In the genomic region with DNA sequence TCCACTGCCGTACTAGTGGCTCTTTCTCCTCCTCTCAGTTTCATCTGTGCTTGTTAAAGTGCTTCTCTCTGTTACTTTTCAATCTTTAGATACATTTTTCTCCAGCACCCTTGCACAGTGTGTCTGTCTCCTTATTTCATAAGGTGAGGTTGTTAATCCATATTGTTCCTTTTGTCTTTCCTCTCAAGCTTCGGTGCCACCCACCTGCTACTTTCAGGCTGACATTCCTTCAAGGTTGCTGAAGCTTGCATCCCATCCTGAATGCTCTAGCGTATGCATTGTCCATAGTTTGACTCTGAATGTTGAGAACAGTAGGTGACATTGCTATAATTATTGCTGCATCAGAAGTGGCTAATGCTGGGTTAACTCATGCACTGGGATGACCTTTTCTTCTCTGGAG, we compare ENCODE assay signal across 2 cellular contexts.
TF ChIP-seq lines count a peak whose summit lies in the region.

No MANE protein-coding gene starts in this region.

TF ChIP-seq in GM23338, 12 proteins besides CTCF, POLR2A, EP300 and RAD21:
- TF ChIP-seq, protein P1, sequence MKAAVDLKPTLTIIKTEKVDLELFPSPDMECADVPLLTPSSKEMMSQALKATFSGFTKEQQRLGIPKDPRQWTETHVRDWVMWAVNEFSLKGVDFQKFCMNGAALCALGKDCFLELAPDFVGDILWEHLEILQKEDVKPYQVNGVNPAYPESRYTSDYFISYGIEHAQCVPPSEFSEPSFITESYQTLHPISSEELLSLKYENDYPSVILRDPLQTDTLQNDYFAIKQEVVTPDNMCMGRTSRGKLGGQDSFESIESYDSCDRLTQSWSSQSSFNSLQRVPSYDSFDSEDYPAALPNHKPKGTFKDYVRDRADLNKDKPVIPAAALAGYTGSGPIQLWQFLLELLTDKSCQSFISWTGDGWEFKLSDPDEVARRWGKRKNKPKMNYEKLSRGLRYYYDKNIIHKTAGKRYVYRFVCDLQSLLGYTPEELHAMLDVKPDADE (IDR thresholded peaks at IDR 0.05) = no peak
- no peak for TF ChIP-seq JUNB (IDR thresholded peaks at IDR 0.05; ENCODE audit: unreplicated experiment)
- no peak for TF ChIP-seq CREB1 (CRISPR knock-in tag; IDR thresholded peaks at IDR 0.05; ENCODE audit: low read depth)
- TF ChIP-seq NANOG (IDR thresholded peaks at IDR 0.05; ENCODE audit: borderline replicate concordance) = no peak
- TF ChIP-seq, protein P2, sequence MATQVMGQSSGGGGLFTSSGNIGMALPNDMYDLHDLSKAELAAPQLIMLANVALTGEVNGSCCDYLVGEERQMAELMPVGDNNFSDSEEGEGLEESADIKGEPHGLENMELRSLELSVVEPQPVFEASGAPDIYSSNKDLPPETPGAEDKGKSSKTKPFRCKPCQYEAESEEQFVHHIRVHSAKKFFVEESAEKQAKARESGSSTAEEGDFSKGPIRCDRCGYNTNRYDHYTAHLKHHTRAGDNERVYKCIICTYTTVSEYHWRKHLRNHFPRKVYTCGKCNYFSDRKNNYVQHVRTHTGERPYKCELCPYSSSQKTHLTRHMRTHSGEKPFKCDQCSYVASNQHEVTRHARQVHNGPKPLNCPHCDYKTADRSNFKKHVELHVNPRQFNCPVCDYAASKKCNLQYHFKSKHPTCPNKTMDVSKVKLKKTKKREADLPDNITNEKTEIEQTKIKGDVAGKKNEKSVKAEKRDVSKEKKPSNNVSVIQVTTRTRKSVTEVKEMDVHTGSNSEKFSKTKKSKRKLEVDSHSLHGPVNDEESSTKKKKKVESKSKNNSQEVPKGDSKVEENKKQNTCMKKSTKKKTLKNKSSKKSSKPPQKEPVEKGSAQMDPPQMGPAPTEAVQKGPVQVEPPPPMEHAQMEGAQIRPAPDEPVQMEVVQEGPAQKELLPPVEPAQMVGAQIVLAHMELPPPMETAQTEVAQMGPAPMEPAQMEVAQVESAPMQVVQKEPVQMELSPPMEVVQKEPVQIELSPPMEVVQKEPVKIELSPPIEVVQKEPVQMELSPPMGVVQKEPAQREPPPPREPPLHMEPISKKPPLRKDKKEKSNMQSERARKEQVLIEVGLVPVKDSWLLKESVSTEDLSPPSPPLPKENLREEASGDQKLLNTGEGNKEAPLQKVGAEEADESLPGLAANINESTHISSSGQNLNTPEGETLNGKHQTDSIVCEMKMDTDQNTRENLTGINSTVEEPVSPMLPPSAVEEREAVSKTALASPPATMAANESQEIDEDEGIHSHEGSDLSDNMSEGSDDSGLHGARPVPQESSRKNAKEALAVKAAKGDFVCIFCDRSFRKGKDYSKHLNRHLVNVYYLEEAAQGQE (IDR thresholded peaks at IDR 0.05; ENCODE audit: unreplicated experiment) = no peak
- TF ChIP-seq, protein P3, sequence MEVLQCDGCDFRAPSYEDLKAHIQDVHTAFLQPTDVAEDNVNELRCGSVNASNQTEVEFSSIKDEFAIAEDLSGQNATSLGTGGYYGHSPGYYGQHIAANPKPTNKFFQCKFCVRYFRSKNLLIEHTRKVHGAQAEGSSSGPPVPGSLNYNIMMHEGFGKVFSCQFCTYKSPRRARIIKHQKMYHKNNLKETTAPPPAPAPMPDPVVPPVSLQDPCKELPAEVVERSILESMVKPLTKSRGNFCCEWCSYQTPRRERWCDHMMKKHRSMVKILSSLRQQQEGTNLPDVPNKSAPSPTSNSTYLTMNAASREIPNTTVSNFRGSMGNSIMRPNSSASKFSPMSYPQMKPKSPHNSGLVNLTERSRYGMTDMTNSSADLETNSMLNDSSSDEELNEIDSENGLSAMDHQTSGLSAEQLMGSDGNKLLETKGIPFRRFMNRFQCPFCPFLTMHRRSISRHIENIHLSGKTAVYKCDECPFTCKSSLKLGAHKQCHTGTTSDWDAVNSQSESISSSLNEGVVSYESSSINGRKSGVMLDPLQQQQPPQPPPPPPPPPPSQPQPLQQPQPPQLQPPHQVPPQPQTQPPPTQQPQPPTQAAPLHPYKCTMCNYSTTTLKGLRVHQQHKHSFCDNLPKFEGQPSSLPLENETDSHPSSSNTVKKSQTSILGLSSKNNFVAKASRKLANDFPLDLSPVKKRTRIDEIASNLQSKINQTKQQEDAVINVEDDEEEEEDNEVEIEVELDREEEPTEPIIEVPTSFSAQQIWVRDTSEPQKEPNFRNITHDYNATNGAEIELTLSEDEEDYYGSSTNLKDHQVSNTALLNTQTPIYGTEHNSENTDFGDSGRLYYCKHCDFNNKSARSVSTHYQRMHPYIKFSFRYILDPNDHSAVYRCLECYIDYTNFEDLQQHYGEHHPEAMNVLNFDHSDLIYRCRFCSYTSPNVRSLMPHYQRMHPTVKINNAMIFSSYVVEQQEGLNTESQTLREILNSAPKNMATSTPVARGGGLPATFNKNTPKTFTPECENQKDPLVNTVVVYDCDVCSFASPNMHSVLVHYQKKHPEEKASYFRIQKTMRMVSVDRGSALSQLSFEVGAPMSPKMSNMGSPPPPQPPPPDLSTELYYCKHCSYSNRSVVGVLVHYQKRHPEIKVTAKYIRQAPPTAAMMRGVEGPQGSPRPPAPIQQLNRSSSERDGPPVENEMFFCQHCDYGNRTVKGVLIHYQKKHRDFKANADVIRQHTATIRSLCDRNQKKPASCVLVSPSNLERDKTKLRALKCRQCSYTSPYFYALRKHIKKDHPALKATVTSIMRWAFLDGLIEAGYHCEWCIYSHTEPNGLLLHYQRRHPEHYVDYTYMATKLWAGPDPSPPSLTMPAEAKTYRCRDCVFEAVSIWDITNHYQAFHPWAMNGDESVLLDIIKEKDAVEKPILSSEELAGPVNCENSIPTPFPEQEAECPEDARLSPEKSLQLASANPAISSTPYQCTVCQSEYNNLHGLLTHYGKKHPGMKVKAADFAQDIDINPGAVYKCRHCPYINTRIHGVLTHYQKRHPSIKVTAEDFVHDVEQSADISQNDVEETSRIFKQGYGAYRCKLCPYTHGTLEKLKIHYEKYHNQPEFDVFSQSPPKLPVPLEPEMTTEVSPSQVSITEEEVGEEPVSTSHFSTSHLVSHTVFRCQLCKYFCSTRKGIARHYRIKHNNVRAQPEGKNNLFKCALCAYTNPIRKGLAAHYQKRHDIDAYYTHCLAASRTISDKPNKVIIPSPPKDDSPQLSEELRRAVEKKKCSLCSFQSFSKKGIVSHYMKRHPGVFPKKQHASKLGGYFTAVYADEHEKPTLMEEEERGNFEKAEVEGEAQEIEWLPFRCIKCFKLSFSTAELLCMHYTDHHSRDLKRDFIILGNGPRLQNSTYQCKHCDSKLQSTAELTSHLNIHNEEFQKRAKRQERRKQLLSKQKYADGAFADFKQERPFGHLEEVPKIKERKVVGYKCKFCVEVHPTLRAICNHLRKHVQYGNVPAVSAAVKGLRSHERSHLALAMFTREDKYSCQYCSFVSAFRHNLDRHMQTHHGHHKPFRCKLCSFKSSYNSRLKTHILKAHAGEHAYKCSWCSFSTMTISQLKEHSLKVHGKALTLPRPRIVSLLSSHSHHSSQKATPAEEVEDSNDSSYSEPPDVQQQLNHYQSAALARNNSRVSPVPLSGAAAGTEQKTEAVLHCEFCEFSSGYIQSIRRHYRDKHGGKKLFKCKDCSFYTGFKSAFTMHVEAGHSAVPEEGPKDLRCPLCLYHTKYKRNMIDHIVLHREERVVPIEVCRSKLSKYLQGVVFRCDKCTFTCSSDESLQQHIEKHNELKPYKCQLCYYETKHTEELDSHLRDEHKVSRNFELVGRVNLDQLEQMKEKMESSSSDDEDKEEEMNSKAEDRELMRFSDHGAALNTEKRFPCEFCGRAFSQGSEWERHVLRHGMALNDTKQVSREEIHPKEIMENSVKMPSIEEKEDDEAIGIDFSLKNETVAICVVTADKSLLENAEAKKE (CRISPR knock-in tag; IDR thresholded peaks at IDR 0.05) = no peak
- TF ChIP-seq POLR2AphosphoS5 (IDR thresholded peaks at IDR 0.05; ENCODE audit: low read depth) = no peak
- TF ChIP-seq EZH2 (IDR thresholded peaks at IDR 0.05; ENCODE audit: low read depth, unreplicated experiment) = no peak
- no peak for TF ChIP-seq EZH2phosphoT487 (IDR thresholded peaks at IDR 0.05; ENCODE audit: unreplicated experiment)
- TF ChIP-seq ZNF114 (CRISPR knock-in tag; IDR thresholded peaks at IDR 0.05) = no peak
TF ChIP-seq in GM23338: peak in this region for 0.

TF ChIP-seq in H1, 55 proteins besides CTCF, POLR2A, EP300 and RAD21:
- TF ChIP-seq KDM5A (IDR thresholded peaks at IDR 0.05; ENCODE audit: low read length) (no peak), TCF12 (IDR thresholded peaks at IDR 0.05; ENCODE audit: low read depth, low read length) (no peak), ZNF274 (IDR thresholded peaks at IDR 0.05; ENCODE audit: borderline replicate concordance, extremely low read depth, low read length) (no peak), NRF1 (IDR thresholded peaks at IDR 0.05; ENCODE audit: low read depth, low read length) (no peak), SAP30 (IDR thresholded peaks at IDR 0.05; ENCODE audit: insufficient read depth, insufficient replicate concordance, low read length) (no peak), FOSL1 (IDR thresholded peaks at IDR 0.05; ENCODE audit: insufficient read depth, low read depth, low read length) (no peak), CBX8 (IDR thresholded peaks at IDR 0.05; ENCODE audit: borderline replicate concordance, low read depth, low read length) (no peak), HDAC2 (IDR thresholded peaks at IDR 0.05; ENCODE audit: borderline replicate concordance in 1 of 2, low read depth in 2 of 2, low read length in 2 of 2) (no peak), SUZ12 (IDR thresholded peaks at IDR 0.05; ENCODE audit: low read length) (no peak), MAFK (IDR thresholded peaks at IDR 0.05; ENCODE audit: low read depth, low read length) (no peak), RFX5 (IDR thresholded peaks at IDR 0.05; ENCODE audit: borderline replicate concordance, low read depth, low read length) (no peak), JUN (IDR thresholded peaks at IDR 0.05; ENCODE audit: low read depth, low read length) (no peak), TAF7 (optimal IDR thresholded peaks at IDR 0.05; ENCODE audit: borderline replicate concordance, low read depth, low read length) (no peak)
- TF ChIP-seq, protein P4, sequence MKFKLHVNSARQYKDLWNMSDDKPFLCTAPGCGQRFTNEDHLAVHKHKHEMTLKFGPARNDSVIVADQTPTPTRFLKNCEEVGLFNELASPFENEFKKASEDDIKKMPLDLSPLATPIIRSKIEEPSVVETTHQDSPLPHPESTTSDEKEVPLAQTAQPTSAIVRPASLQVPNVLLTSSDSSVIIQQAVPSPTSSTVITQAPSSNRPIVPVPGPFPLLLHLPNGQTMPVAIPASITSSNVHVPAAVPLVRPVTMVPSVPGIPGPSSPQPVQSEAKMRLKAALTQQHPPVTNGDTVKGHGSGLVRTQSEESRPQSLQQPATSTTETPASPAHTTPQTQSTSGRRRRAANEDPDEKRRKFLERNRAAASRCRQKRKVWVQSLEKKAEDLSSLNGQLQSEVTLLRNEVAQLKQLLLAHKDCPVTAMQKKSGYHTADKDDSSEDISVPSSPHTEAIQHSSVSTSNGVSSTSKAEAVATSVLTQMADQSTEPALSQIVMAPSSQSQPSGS (IDR thresholded peaks at IDR 0.05; ENCODE audit: low read length) = no peak
- TF ChIP-seq, protein P5, sequence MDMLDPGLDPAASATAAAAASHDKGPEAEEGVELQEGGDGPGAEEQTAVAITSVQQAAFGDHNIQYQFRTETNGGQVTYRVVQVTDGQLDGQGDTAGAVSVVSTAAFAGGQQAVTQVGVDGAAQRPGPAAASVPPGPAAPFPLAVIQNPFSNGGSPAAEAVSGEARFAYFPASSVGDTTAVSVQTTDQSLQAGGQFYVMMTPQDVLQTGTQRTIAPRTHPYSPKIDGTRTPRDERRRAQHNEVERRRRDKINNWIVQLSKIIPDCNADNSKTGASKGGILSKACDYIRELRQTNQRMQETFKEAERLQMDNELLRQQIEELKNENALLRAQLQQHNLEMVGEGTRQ (IDR thresholded peaks at IDR 0.05; ENCODE audit: low read length) = no peak
